In the genomic region with DNA sequence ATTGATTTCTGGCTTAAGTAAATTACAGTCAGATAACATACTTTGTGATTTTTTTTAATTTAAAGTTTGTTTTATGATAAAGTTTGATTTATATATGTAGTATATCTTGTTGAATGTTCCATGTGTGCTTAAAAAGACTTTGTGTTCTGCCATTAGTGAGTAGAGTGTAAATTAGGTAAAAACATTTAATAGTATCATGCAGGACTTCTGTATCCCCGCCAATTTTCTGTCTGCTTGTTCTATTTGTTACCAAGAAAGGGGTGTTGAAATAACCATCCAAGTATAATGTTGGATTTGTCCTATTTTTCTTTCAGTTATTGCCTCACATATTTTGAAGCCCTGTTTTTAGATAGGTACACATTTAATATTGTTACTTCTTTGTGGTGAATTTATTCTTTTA, we compare ENCODE assay signal across 18 cellular contexts.
"Had no signal": no experiment of that assay in that cellular context is flagged by ENCODE, and none has a peak within 500 bp of the region (broad histone marks: within the 10 kb centered on the region; RNA-seq: fewer than 3 reads in every experiment).

No MANE protein-coding gene starts in this region.

- H3K27me3 Mint-ChIP-seq: IgD-negative memory B cell had no signal

- DNase-seq: Kasumi-1, MM.1S, NCI-H1092 treated with DMSO at 0.1 percent for 48 hours, NCI-H1436, NCI-H1694 treated with DMSO at 0.1 percent for 48 hours, NCI-H1930, NCI-H2081 treated with DMSO at 0.1 percent for 48 hours, NCI-H2171, NCI-H226, NCI-H446, NCI-H510A, NCI-H524 treated with DMSO at 0.1 percent for 48 hours, NCI-H69, NCI-H774, Right ventricle myocardium superior, RPMI8226, SIG-M5 had no signal
